In genomic region chr7:44259547-44260457, GRCh38 we compare ENCODE assay signal across 9 cellular contexts. TPM values are rescaled to one million over a fixed set of nuclear protein-coding genes. Genes with fewer than 3 reads are reported as not detected.
A peak's percentile ranks its signal among the peaks of the same experiment; 100 is the strongest.
DNase-seq lines count a peak whose midpoint lies in the region; ATAC-seq and TF ChIP-seq lines count a peak whose summit lies in the region.
"Had no signal": no experiment of that assay in that cellular context is flagged by ENCODE, and none has a peak within 500 bp of the region (broad histone marks: within the 10 kb centered on the region; RNA-seq: fewer than 3 reads in every experiment).

No MANE protein-coding gene starts in this region.

- H3K27me3 Mint-ChIP-seq in activated naive CD8-positive, alpha-beta T cell = no peaks in the 10 kb centered on the region
- no peaks in the 10 kb centered on the region for H3K27me3 Mint-ChIP-seq in activated naive CD8-positive, alpha-beta T cell treated with anti-CD3 and anti-CD28 coated beads, Interleukin-2, amount 50 U/mL, for 24 hours

- peak overlapping the region in 2 of 3 donors; percentile 33 to 58 for H3K27ac ChIP-seq in right lobe of liver

- no peak overlapping the region for H3K4me3 ChIP-seq in right lobe of liver

- peaks cover 31% of the 10 kb centered on the region for H3K4me1 Mint-ChIP-seq in activated naive CD8-positive, alpha-beta T cell (ENCODE audit: low read depth)
- H3K4me1 Mint-ChIP-seq in activated naive CD8-positive, alpha-beta T cell treated with anti-CD3 and anti-CD28 coated beads, Interleukin-2, amount 50 U/mL, for 24 hours = peaks cover 46% of the 10 kb centered on the region

- no peak for TF ChIP-seq POLR2A in right lobe of liver (IDR thresholded peaks at IDR 0.05)

- no peak for TF ChIP-seq CTCF in right lobe of liver (IDR thresholded peaks at IDR 0.05)

- no peaks in the 10 kb centered on the region for H3K36me3 ChIP-seq in right lobe of liver

- no peaks in the 10 kb centered on the region for H3K36me3 Mint-ChIP-seq in activated naive CD8-positive, alpha-beta T cell
- no peaks in the 10 kb centered on the region for H3K36me3 Mint-ChIP-seq in activated naive CD8-positive, alpha-beta T cell treated with anti-CD3 and anti-CD28 coated beads, Interleukin-2, amount 50 U/mL, for 24 hours (ENCODE audit: low read depth)

- no peaks in the 10 kb centered on the region for H3K27me3 ChIP-seq in right lobe of liver

- intact Hi-C loops in right lobe of liver (cut with DNase I) = no loop called here

- H3K27ac Mint-ChIP-seq in activated naive CD8-positive, alpha-beta T cell = peak overlapping the region; percentile 89
- no peak overlapping the region for H3K27ac Mint-ChIP-seq in activated naive CD8-positive, alpha-beta T cell treated with anti-CD3 and anti-CD28 coated beads, Interleukin-2, amount 50 U/mL, for 24 hours

- 87% methylated on average over 13 of the region's 18 CpGs for WGBS in right lobe of liver (ENCODE audit: insufficient coverage, low coverage, low lambda C conversion rate, missing lambda C conversion rate)

- H3K4me1 ChIP-seq in right lobe of liver = peaks cover 0 to 5% (median 0%) of the 10 kb centered on the region in 4 donors

- no peaks in the 10 kb centered on the region for H3K9me3 ChIP-seq in right lobe of liver

- DNase-seq in activated naive CD8-positive, alpha-beta T cell treated with anti-CD3 and anti-CD28 coated beads, Interleukin-2, amount 50 U/mL, for 24 hours = no peak
- DNase-seq in cerebellar nuclear complex (lab: John Stamatoyannopoulos, UW) (peak; percentile 24 to 45), right lobe of liver (no peak), ureter (ENCODE audit: low spot score) (peak; percentile 56), NCI-H2107 treated with DMSO at 0.1 percent for 48 hours (lab: John Stamatoyannopoulos, UW; ENCODE audit: unreplicated experiment) (no peak), DMS 273 treated with DMSO at 0.1 percent for 48 hours (lab: John Stamatoyannopoulos, UW) (no peak)
- DNase-seq: DMS79 had no signal

- peak overlapping the region; percentile 35 for H3K4me3 Mint-ChIP-seq in activated naive CD8-positive, alpha-beta T cell
- H3K4me3 Mint-ChIP-seq in activated naive CD8-positive, alpha-beta T cell treated with anti-CD3 and anti-CD28 coated beads, Interleukin-2, amount 50 U/mL, for 24 hours = no peak overlapping the region

- H3K9me3 Mint-ChIP-seq in activated naive CD8-positive, alpha-beta T cell (ENCODE audit: low read depth) = no peaks in the 10 kb centered on the region
- no peaks in the 10 kb centered on the region for H3K9me3 Mint-ChIP-seq in activated naive CD8-positive, alpha-beta T cell treated with anti-CD3 and anti-CD28 coated beads, Interleukin-2, amount 50 U/mL, for 24 hours

- no peak for ATAC-seq in activated naive CD8-positive, alpha-beta T cell treated with anti-CD3 and anti-CD28 coated beads, Interleukin-2, amount 50 U/mL, for 24 hours
- ATAC-seq in right lobe of liver (peak in 3 of 4 donors; percentile 8 to 44 (median 29)), HG03196 (IDR thresholded peaks at IDR 0.05; ENCODE audit: unreplicated experiment) (no peak)

RNA-seq across cellular contexts. Expression of gene YKT6, which starts 59.0 kb away (rescaled TPM):
- 10 to 100 TPM; 15.0 to 23.8 (median 19.2) TPM for total RNA-seq in right lobe of liver
- 64.2 TPM for total RNA-seq in ureter

Comparison
In these comparisons a context has a peak if more than half of its experiments do, and no peak if none do; other contexts are left out.
1. ATAC-seq: peak in right lobe of liver (3 of 4); none in activated naive CD8-positive, alpha-beta T cell treated with anti-CD3 and anti-CD28 coated beads, Interleukin-2, amount 50 U/mL, for 24 hours (single experiment) and HG03196 (single experiment).
2. DNase-seq: peak in cerebellar nuclear complex (2 of 2) and ureter (single experiment); none in activated naive CD8-positive, alpha-beta T cell treated with anti-CD3 and anti-CD28 coated beads, Interleukin-2, amount 50 U/mL, for 24 hours (single experiment), right lobe of liver (0 of 3), NCI-H2107 treated with DMSO at 0.1 percent for 48 hours (single experiment) and DMS 273 treated with DMSO at 0.1 percent for 48 hours (single experiment).